Comparison of ENCODE assay signal across 16 cellular contexts in the genomic region with DNA sequence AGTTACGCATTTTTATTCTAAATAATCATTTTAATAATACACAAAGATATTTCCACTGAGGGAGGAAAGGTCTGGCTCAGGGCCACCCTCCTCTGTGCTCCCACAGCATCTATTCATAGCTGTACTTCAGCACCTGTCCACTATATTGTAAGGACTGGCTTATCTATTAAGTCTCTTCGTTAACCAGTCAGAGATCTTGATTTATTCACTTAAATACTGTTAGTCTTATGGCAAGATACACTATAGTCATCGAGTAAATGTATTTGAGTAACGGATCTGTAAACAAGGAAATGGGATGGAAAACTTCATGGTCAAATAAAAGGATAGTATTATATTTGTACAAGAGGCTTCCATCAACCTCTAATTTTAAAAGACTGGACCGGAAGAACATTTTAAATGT. TPM values are rescaled to one million over a fixed set of nuclear protein-coding genes. Genes with fewer than 3 reads are reported as not detected.
A peak's percentile ranks its signal among the peaks of the same experiment; 100 is the strongest.
DNase-seq lines count a peak whose midpoint lies in the region; FAIRE-seq and TF ChIP-seq lines count a peak whose summit lies in the region.
"Had no signal": no experiment of that assay in that cellular context is flagged by ENCODE, and none has a peak within 500 bp of the region (broad histone marks: within the 10 kb centered on the region; RNA-seq: fewer than 3 reads in every experiment).

No MANE protein-coding gene starts in this region.

- H4K20me1 ChIP-seq in GM23248 (ENCODE audit: insufficient read depth) (no peaks in the 10 kb centered on the region), astrocyte (ENCODE audit: insufficient read depth, low read length) (peaks cover 43% of the 10 kb centered on the region)

- H3K36me3 Mint-ChIP-seq in astrocyte (ENCODE audit: low read depth, unreplicated experiment), result peaks cover 16% of the 10 kb centered on the region

- H2AFZ ChIP-seq in GM23248 (no peak overlapping the region), astrocyte (ENCODE audit: low read depth, low read length) (no peak overlapping the region)

- no peak for FAIRE-seq in astrocyte (lab: Jason Lieb, UNC)
- FAIRE-seq: A549 had no signal

- H3K9me3 ChIP-seq in GM23248 (ENCODE audit: low read depth), result no peaks in the 10 kb centered on the region
- H3K9me3 ChIP-seq in astrocyte (ENCODE audit: insufficient read depth, low read depth, low read length), result no peaks in the 10 kb centered on the region
- H3K9me3 ChIP-seq: A549; BLaER1 treated with 17β-estradiol and CSF1 and Interleukin-3, amounts not matched to agents 10 nM and 100 nM had no signal

- in situ Hi-C loops in GM23248 (cut with MboI), result no loop called here

- no peaks in the 10 kb centered on the region for H3K9me3 Mint-ChIP-seq in astrocyte (ENCODE audit: unreplicated experiment)

- 68 to 70% methylated on average over 5 of the region's 5 CpGs for WGBS in GM23248 (ENCODE audit: low coverage in 1 of 2, low lambda C conversion rate in 2 of 2, missing lambda C conversion rate in 2 of 2), 2 experiments

- no peak overlapping the region for H3K4me3 Mint-ChIP-seq in astrocyte (ENCODE audit: unreplicated experiment)

- H3K27ac Mint-ChIP-seq in astrocyte (ENCODE audit: unreplicated experiment), result peak overlapping the region; percentile 73

- peak overlapping the region; percentile 31; the same call in 1 of the 2 replicates for H3K27ac ChIP-seq in 22Rv1
- peak overlapping the region; percentile 40; the same call in 1 of the 2 replicates for H3K27ac ChIP-seq in GM23248
- H3K27ac ChIP-seq in astrocyte (ENCODE audit: low read depth, low read length), result peak overlapping the region; percentile 78
- H3K27ac ChIP-seq: A549; BLaER1 treated with 17β-estradiol and CSF1 and Interleukin-3, amounts not matched to agents 10 nM and 100 nM had no signal

- H3K9ac ChIP-seq in GM23248 (no peak overlapping the region), astrocyte (ENCODE audit: low read length) (peak overlapping the region; percentile 50)
- H3K9ac ChIP-seq: BLaER1 treated with 17β-estradiol and CSF1 and Interleukin-3, amounts not matched to agents 10 nM and 100 nM had no signal

- DNase-seq in GM23248, result no peak
- DNase-seq in astrocyte (ENCODE audit: low read depth), result no peak
- peak; percentile 34 for DNase-seq in myocyte (ENCODE audit: low read depth)
- no peak for DNase-seq in COLO668 (lab: John Stamatoyannopoulos, UW; ENCODE audit: unreplicated experiment)
- no peak for DNase-seq in cerebellum (ENCODE audit: low spot score)
- DNase-seq in NCI-H510A treated with DMSO at 0.1 percent for 48 hours (lab: John Stamatoyannopoulos, UW), result no peak
- no peak for DNase-seq in NCI-H524 treated with DMSO at 0.1 percent for 48 hours (lab: John Stamatoyannopoulos, UW)
- DNase-seq: DND-41, H7, KBM-7, MV-4-11, NCI-H1417 treated with DMSO at 0.1 percent for 48 hours, NCI-H2029 had no signal

- H3K4me2 ChIP-seq in GM23248 (ENCODE audit: unreplicated experiment), result no peak overlapping the region
- H3K4me2 ChIP-seq in astrocyte (ENCODE audit: low read length), result no peak overlapping the region
- H3K4me2 ChIP-seq: A549; BLaER1 treated with 17β-estradiol and CSF1 and Interleukin-3, amounts not matched to agents 10 nM and 100 nM had no signal

- peaks cover 61% of the 10 kb centered on the region for H3K79me2 ChIP-seq in GM23248 (ENCODE audit: insufficient read depth)
- H3K79me2 ChIP-seq in astrocyte (ENCODE audit: insufficient read depth, low read length), result peaks cover 4% of the 10 kb centered on the region

- peaks cover 18% of the 10 kb centered on the region for H3K4me1 Mint-ChIP-seq in astrocyte (ENCODE audit: low read depth, unreplicated experiment)

- H3K27me3 ChIP-seq in GM23248 (replicated peaks; ENCODE audit: insufficient read depth) (no peaks in the 10 kb centered on the region), astrocyte (ENCODE audit: insufficient read depth, low read length) (no peaks in the 10 kb centered on the region)
- H3K27me3 ChIP-seq: BLaER1 treated with 17β-estradiol and CSF1 and Interleukin-3, amounts not matched to agents 10 nM and 100 nM had no signal

- H3K36me3 ChIP-seq in GM23248 (ENCODE audit: low read depth) (peaks cover 33% of the 10 kb centered on the region), astrocyte (ENCODE audit: insufficient read depth, low read length) (peaks cover 13% of the 10 kb centered on the region)

- no peaks in the 10 kb centered on the region for H3K9me2 ChIP-seq in GM23248 (ENCODE audit: insufficient read depth)

- H3K4me3 ChIP-seq in GM23248, result no peak overlapping the region
- no peak overlapping the region for H3K4me3 ChIP-seq in astrocyte (ENCODE audit: insufficient read depth, low read depth, low read length)
- H3K4me3 ChIP-seq: A549; BLaER1 treated with 17β-estradiol and CSF1 and Interleukin-3, amounts not matched to agents 10 nM and 100 nM had no signal

- peaks cover 9% of the 10 kb centered on the region; the same call in 1 of the 2 replicates for H3K4me1 ChIP-seq in GM23248 (ENCODE audit: insufficient read depth)
- peaks cover 13% of the 10 kb centered on the region for H3K4me1 ChIP-seq in astrocyte (ENCODE audit: insufficient read depth, low read length)
- H3K4me1 ChIP-seq: A549 had no signal

- no peak for TF ChIP-seq CTCF in 22Rv1 (IDR thresholded peaks at IDR 0.05)
- TF ChIP-seq CTCF in astrocyte (IDR thresholded peaks at IDR 0.05; ENCODE audit: insufficient read depth, low read depth, low read length), result no peak

- peaks cover 10% of the 10 kb centered on the region; the same call in 1 of the 2 replicates for H3F3A ChIP-seq in GM23248 (ENCODE audit: insufficient read depth)

- H3K27me3 Mint-ChIP-seq in astrocyte (ENCODE audit: low read depth, unreplicated experiment), result no peaks in the 10 kb centered on the region

RNA-seq across cellular contexts. Expression of a gene that starts 54.6 kb away (rescaled TPM):
- total RNA-seq in GM23248 (2014; rRNA removed; shearing (Covaris generic)), result 45.6 and 50.2 TPM in 2 replicates
- 38.1 and 44.7 TPM in 2 replicates for polyA plus RNA-seq in GM23248 (2016; fragmentation: Nextera tagmentation; extraction: Ambion mirVana)
- total RNA-seq in astrocyte, result 51.2 and 55.9 TPM in 2 replicates
- 10.5 and 11.6 TPM in 2 replicates for total RNA-seq in myocyte
- 14.1 TPM for polyA plus RNA-seq in myocyte (2012)
- 26.5 TPM for total RNA-seq in cerebellum
